Comparison of ENCODE assay signal across 9 cellular contexts in the genomic region with DNA sequence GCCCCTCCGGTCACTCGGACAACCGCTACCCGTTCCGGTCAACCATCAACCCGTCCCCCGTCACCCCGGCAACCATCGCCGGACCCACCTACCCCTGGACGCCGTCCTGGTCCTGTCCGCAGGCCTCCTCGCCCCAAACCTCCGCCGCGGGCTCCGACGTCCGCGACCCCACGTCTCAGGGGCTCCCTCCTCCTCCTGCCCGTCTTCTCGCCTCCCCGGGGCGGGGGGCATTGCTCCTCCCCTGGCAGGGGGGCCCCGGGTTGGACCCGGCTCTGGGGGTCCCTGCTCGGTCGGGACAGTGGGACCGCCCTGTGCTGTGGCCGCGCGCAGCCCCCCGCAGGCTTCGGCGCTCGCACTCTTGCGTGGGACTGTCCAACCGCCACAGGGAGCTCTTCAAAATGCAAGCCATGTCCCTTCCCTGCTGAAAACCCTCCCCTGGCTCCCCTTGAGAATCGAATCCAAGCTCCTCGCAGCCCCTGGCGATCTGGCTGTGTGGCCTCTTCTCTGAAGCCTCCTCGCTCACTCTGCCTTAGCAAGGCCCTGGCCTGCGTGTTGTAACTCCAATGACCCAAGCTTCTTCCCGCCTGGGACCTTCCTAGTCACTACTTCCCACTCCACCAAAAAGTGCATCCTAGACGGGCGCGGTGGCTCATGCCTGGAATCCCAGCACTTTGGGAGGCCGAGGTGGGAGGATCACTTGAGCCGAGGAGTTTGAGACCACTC. TPM values are rescaled to one million over a fixed set of nuclear protein-coding genes. Genes with fewer than 3 reads are reported as not detected.
DNase-seq lines count a peak whose midpoint lies in the region; ATAC-seq, FAIRE-seq and TF ChIP-seq lines count a peak whose summit lies in the region.
"Had no signal": no experiment of that assay in that cellular context is flagged by ENCODE, and none has a peak within 500 bp of the region (broad histone marks: within the 10 kb centered on the region; RNA-seq: fewer than 3 reads in every experiment).

No MANE protein-coding gene starts in this region.

- H3K27me3 Mint-ChIP-seq in activated T-cell treated with anti-CD3 and anti-CD28 coated beads, Interleukin-2, amount 50 U/mL, for 24 hours, result peaks cover 33% of the 10 kb centered on the region

- H3K27me3 ChIP-seq in keratinocyte (ENCODE audit: control insufficient read depth, extremely low read depth, insufficient read depth, low read length) (no peaks in the 10 kb centered on the region), thoracic aorta (replicated peaks; ENCODE audit: insufficient read depth) (no peaks in the 10 kb centered on the region)

- peak overlapping the region; percentile 37 to 68 (median 65) for H3K4me3 ChIP-seq in keratinocyte (ENCODE audit: control insufficient read depth in 2 of 3, extremely low read depth in 1 of 3, insufficient read depth in 2 of 3, low read depth in 1 of 3, low read length in 3 of 3)
- H3K4me3 ChIP-seq in thoracic aorta, result peak overlapping the region; percentile 78

- TF ChIP-seq CTCF in keratinocyte (optimal IDR thresholded peaks at IDR 0.05 in 1 of 3, IDR thresholded peaks at IDR 0.05 in 1 of 3, conservative IDR thresholded peaks at IDR 0.05 in 1 of 3; ENCODE audit: extremely low read depth in 1 of 3, insufficient read depth in 2 of 3, low read length in 3 of 3) (no peak), thoracic aorta (IDR thresholded peaks at IDR 0.05) (no peak)

- H3K4me1 ChIP-seq in keratinocyte (ENCODE audit: control insufficient read depth, extremely low read depth, insufficient read depth, low read length), result peaks cover 12% of the 10 kb centered on the region
- peaks cover 5 to 16% of the 10 kb centered on the region in 2 donors for H3K4me1 ChIP-seq in thoracic aorta (ENCODE audit: control insufficient read depth in 1 of 2, low read depth in 2 of 2)

- dilution Hi-C loops in keratinocyte (cut with MboI; ENCODE audit: extremely low pct_ligation_motif_present, low sequenced_read_pairs), result no loop called here

- H3K36me3 ChIP-seq in keratinocyte (ENCODE audit: control insufficient read depth in 2 of 2, extremely low read depth in 1 of 2, insufficient read depth in 2 of 2, low read length in 2 of 2) (no peaks in the 10 kb centered on the region), thoracic aorta (no peaks in the 10 kb centered on the region)

- no peaks in the 10 kb centered on the region for H4K20me1 ChIP-seq in keratinocyte (ENCODE audit: control insufficient read depth, extremely low read depth, insufficient read depth, low read length)

- peaks cover 16% of the 10 kb centered on the region for H3K4me1 Mint-ChIP-seq in activated T-cell treated with anti-CD3 and anti-CD28 coated beads, Interleukin-2, amount 50 U/mL, for 24 hours (ENCODE audit: low read depth)

- H3K9me3 ChIP-seq in keratinocyte (ENCODE audit: control insufficient read depth, low read depth, low read length), result no peaks in the 10 kb centered on the region
- no peaks in the 10 kb centered on the region for H3K9me3 ChIP-seq in thoracic aorta

- no peak for FAIRE-seq in keratinocyte (lab: Jason Lieb, UNC)
- FAIRE-seq in urothelium cell line (lab: Jason Lieb, UNC), result no peak

- ATAC-seq in thoracic aorta (ENCODE audit: insufficient number of reproducible peaks, low FRiP score, low read depth) (no peak), GM21717 (IDR thresholded peaks at IDR 0.05; ENCODE audit: unreplicated experiment) (no peak)

- H3K9me3 Mint-ChIP-seq in activated T-cell treated with anti-CD3 and anti-CD28 coated beads, Interleukin-2, amount 50 U/mL, for 24 hours, result no peaks in the 10 kb centered on the region

- H3K79me2 ChIP-seq in keratinocyte (ENCODE audit: control insufficient read depth, insufficient read depth, low read length), result no peaks in the 10 kb centered on the region

- DNase-seq in activated T-cell treated with anti-CD3 and anti-CD28 coated beads, Interleukin-2, amount 50 U/mL, for 24 hours, result no peak
- no peak for DNase-seq in activated T-cell treated with anti-CD3 and anti-CD28 coated beads, Interleukin-2, amount 50 U/mL, for 1 hour
- DNase-seq in keratinocyte (ENCODE audit: low read depth, low spot score) (no peak), thoracic aorta (ENCODE audit: low spot score) (no peak), HuH-7 (ENCODE audit: low spot score) (no peak), urothelium cell line (ENCODE audit: low spot score) (no peak)

- peak overlapping the region; percentile 80 for H3K4me3 Mint-ChIP-seq in activated T-cell treated with anti-CD3 and anti-CD28 coated beads, Interleukin-2, amount 50 U/mL, for 24 hours

- peak overlapping the region; percentile 66 for H3K27ac ChIP-seq in angular gyrus (ENCODE audit: low read depth, low read length)
- H3K27ac ChIP-seq in keratinocyte (ENCODE audit: control insufficient read depth, insufficient read depth, low read length), result no peak overlapping the region
- peak overlapping the region; percentile 7 to 30 for H3K27ac ChIP-seq in thoracic aorta

- peak overlapping the region; percentile 64 for H3K27ac Mint-ChIP-seq in activated T-cell treated with anti-CD3 and anti-CD28 coated beads, Interleukin-2, amount 50 U/mL, for 24 hours

- peak overlapping the region; percentile 80 for H3K4me2 ChIP-seq in keratinocyte (ENCODE audit: control insufficient read depth, extremely low read depth, insufficient read depth, low read depth, low read length)

- H3K36me3 Mint-ChIP-seq in activated T-cell treated with anti-CD3 and anti-CD28 coated beads, Interleukin-2, amount 50 U/mL, for 24 hours (ENCODE audit: low read depth), result no peaks in the 10 kb centered on the region

- H3K9me1 ChIP-seq in keratinocyte (ENCODE audit: control insufficient read depth, extremely low read depth, insufficient read depth, low read length), result no peaks in the 10 kb centered on the region

- H2AFZ ChIP-seq in keratinocyte (ENCODE audit: control insufficient read depth, low read length), result peak overlapping the region; percentile 78

- H3K9ac ChIP-seq in keratinocyte (ENCODE audit: control insufficient read depth, extremely low read depth, insufficient read depth, low read length), result peak overlapping the region; percentile 41

RNA-seq across cellular contexts. Expression of a gene that starts 8.4 kb away (rescaled TPM):
- 0.33 to 1.2 TPM (median 0.51 TPM) in 3 replicates for polyA plus RNA-seq in keratinocyte
- 5.2 TPM for polyA plus RNA-seq in keratinocyte (2011; ENCODE audit: low read depth)
- polyA plus RNA-seq in keratinocyte (2011; cell fraction: cytosol; rRNA removed), result 0.27 and 0.40 TPM in 2 replicates
- polyA plus RNA-seq in keratinocyte (2011; cell fraction: nucleus; rRNA removed), result 1.7 and 2.1 TPM in 2 replicates
- polyA plus RNA-seq in keratinocyte (2012; ENCODE audit: low replicate concordance), result 0.39 and 16.9 TPM in 2 replicates
- 1.2 to 1.5 TPM (median 1.4 TPM) in 3 replicates for polyA minus RNA-seq in keratinocyte
- polyA minus RNA-seq in keratinocyte (2011; cell fraction: cytosol; rRNA and poly(A)+ RNA removed), result not detected
- polyA minus RNA-seq in keratinocyte (2011; cell fraction: nucleus; rRNA and poly(A)+ RNA removed), result 0.93 and 1.1 TPM in 2 replicates
- 1 to 10 TPM in 1 of 2 donors, not detected in 1; 1.2 TPM for total RNA-seq in thoracic aorta
- total RNA-seq: dermis microvascular lymphatic vessel endothelial cell had no signal

RNA-seq across cellular contexts. Expression of a gene that starts 23.0 kb away (rescaled TPM):
- 2.5 to 14.9 TPM (median 4.1 TPM) in 3 replicates for polyA plus RNA-seq in keratinocyte
- 39.1 TPM for polyA plus RNA-seq in keratinocyte (2011; ENCODE audit: low read depth)
- polyA plus RNA-seq in keratinocyte (2011; cell fraction: cytosol; rRNA removed), result 1.7 and 3.5 TPM in 2 replicates
- polyA plus RNA-seq in keratinocyte (2011; cell fraction: nucleus; rRNA removed), result 29.6 and 36.8 TPM in 2 replicates
- 4.2 and 45.4 TPM in 2 replicates for polyA plus RNA-seq in keratinocyte (2012; ENCODE audit: low replicate concordance)
- polyA minus RNA-seq in keratinocyte, result 17.6 to 102 TPM (median 31.2 TPM) in 3 replicates
- 58.3 TPM for polyA minus RNA-seq in keratinocyte (2011; cell fraction: cytosol; rRNA and poly(A)+ RNA removed)
- polyA minus RNA-seq in keratinocyte (2011; cell fraction: nucleus; rRNA and poly(A)+ RNA removed), result 138 and 146 TPM in 2 replicates
- 100 to 1,000 TPM; 289 to 448 TPM for total RNA-seq in thoracic aorta
